In genomic region chr1:57093122-57093521, GRCh38 we compare ENCODE assay signal across 26 cellular contexts.
"Had no signal": no experiment of that assay in that cellular context is flagged by ENCODE, and none has a peak within 500 bp of the region (broad histone marks: within the 10 kb centered on the region; RNA-seq: fewer than 3 reads in every experiment).

No MANE protein-coding gene starts in this region.

- H3K36me3 Mint-ChIP-seq: mesothelial cell of epicardium; naive B cell; natural killer cell; neural progenitor cell; stimulated activated naive B cell treated with anti-CD40 and anti-IgM and Interleukin-4, amounts not matched to agents 10 μg/mL and 1 μg/mL and 100 μg/mL, for 72 hours had no signal

- H3K9ac ChIP-seq: neural progenitor cell had no signal

- ATAC-seq: left lobe of liver; natural killer cell; sciatic nerve; stimulated activated naive B cell treated with anti-CD40 and anti-IgM and Interleukin-4, amounts not matched to agents 10 μg/mL and 1 μg/mL and 100 μg/mL, for 72 hours; stimulated activated naive CD8-positive, alpha-beta T cell treated with anti-CD3 and anti-CD28 coated beads, Interleukin-15, Interleukin-2, amounts not matched to agents 100 U/mL and 50 U/mL, for 24 hours had no signal

- H3K9me3 ChIP-seq: ovary, stomach, testis, thyroid gland, transverse colon, upper lobe of left lung, vagina had no signal

- H3K79me2 ChIP-seq: hepatocyte had no signal

- H3K4me1 Mint-ChIP-seq: mesothelial cell of epicardium; naive B cell; natural killer cell; stimulated activated naive B cell treated with anti-CD40 and anti-IgM and Interleukin-4, amounts not matched to agents 10 μg/mL and 1 μg/mL and 100 μg/mL, for 72 hours had no signal

- H3K4me1 ChIP-seq: stomach, testis, thyroid gland, transverse colon, upper lobe of left lung, vagina had no signal

- H3K4me3 ChIP-seq: hepatocyte, lung, neural progenitor cell, ovary, skin epidermis, stomach, testis, thyroid gland, transverse colon, upper lobe of left lung, vagina had no signal

- H3K27me3 Mint-ChIP-seq: naive B cell had no signal

- H3K27ac ChIP-seq: hepatocyte, neural progenitor cell, ovary, skin epidermis, stomach, testis, thyroid gland, transverse colon, upper lobe of left lung, vagina had no signal

- H3K4me2 ChIP-seq: hepatocyte, neural progenitor cell had no signal

- DNase-seq: islet precursor cell; mesendoderm; naive B cell; natural killer cell; nephron progenitor cell; ovary; right cardiac atrium; stimulated activated CD4-positive, alpha-beta T cell treated with anti-CD3 and anti-CD28 coated beads, Interleukin-12 subunit alpha, Interleukin-12 subunit beta, amount 100 ng/mL, for 4 hours; stimulated activated CD4-positive, alpha-beta T cell treated with anti-CD3 and anti-CD28 coated beads, Interleukin-15, amount 100 ng/mL, for 24 hours; stimulated activated CD4-positive, alpha-beta T cell treated with anti-CD3 and anti-CD28 coated beads, Interleukin-2, amount 100 ng/mL, for 24 hours; stimulated activated CD4-positive, alpha-beta T cell treated with anti-CD3 and anti-CD28 coated beads, Interleukin-4, amount 100 ng/mL, for 1 hour; stimulated activated naive B cell treated with anti-CD40 and anti-IgM and Interleukin-4, amounts not matched to agents 10 μg/mL and 1 μg/mL and 100 μg/mL, for 72 hours; stimulated activated naive CD8-positive, alpha-beta T cell treated with anti-CD3 and anti-CD28 coated beads, Interleukin-15, Interleukin-2, amounts not matched to agents 100 U/mL and 50 U/mL, for 24 hours; stomach; testis; thyroid gland; transverse colon; upper lobe of left lung had no signal

- H3K36me3 ChIP-seq: neural progenitor cell, ovary, stomach, thyroid gland, transverse colon, upper lobe of left lung, vagina had no signal

- H3K9me3 Mint-ChIP-seq: mesothelial cell of epicardium, nephron progenitor cell, neural progenitor cell had no signal

- H3K27me3 ChIP-seq: hepatocyte, neural progenitor cell, ovary, stomach, testis, thyroid gland, transverse colon, upper lobe of left lung, vagina had no signal

- H2AFZ ChIP-seq: hepatocyte, neural progenitor cell had no signal

- H3K4me3 Mint-ChIP-seq: mesothelial cell of epicardium; naive B cell; natural killer cell; nephron progenitor cell; neural progenitor cell; stimulated activated naive B cell treated with anti-CD40 and anti-IgM and Interleukin-4, amounts not matched to agents 10 μg/mL and 1 μg/mL and 100 μg/mL, for 72 hours had no signal
